Comparison of ENCODE assay signal across 20 cellular contexts in genomic region chr17:71885662-71886061, GRCh38.
"Had no signal": no experiment of that assay in that cellular context is flagged by ENCODE, and none has a peak within 500 bp of the region (broad histone marks: within the 10 kb centered on the region; RNA-seq: fewer than 3 reads in every experiment).

No MANE protein-coding gene starts in this region.

- H3K27me3 ChIP-seq: dorsolateral prefrontal cortex, right lobe of liver, tibial nerve, upper lobe of right lung had no signal

- H3K4me3 Mint-ChIP-seq: naive thymus-derived CD4-positive, alpha-beta T cell; nephron progenitor cell; stimulated activated effector memory CD8-positive, alpha-beta T cell treated with anti-CD3 and anti-CD28 coated beads, Interleukin-12 subunit alpha, Interleukin-12 subunit beta, amount 100 ng/mL, for 72 hours; stimulated activated naive CD8-positive, alpha-beta T cell treated with anti-CD3 and anti-CD28 coated beads, Interleukin-15, Interleukin-2, amounts not matched to agents 100 ng/mL and 50 ng/mL, for 24 hours had no signal

- H3K4me1 Mint-ChIP-seq: naive thymus-derived CD4-positive, alpha-beta T cell; nephron progenitor cell; stimulated activated effector memory CD8-positive, alpha-beta T cell treated with anti-CD3 and anti-CD28 coated beads, Interleukin-12 subunit alpha, Interleukin-12 subunit beta, amount 100 ng/mL, for 72 hours had no signal

- H3K79me2 ChIP-seq: parathyroid adenoma had no signal

- H3K4me1 ChIP-seq: parathyroid adenoma, prostate gland, right lobe of liver, tibial nerve, upper lobe of right lung had no signal

- H3K4me3 ChIP-seq: dorsolateral prefrontal cortex, prostate gland, right lobe of liver, tibial nerve, upper lobe of right lung had no signal

- DNase-seq: cortex of kidney; dorsolateral prefrontal cortex; effector memory CD4-positive, alpha-beta T cell; erythroblast; foreskin melanocyte; head of caudate nucleus; hippocampal formation; mammary epithelial cell; naive thymus-derived CD4-positive, alpha-beta T cell; nephron progenitor cell; retina; right lobe of liver; stimulated activated CD4-positive, alpha-beta T cell treated with anti-CD3 and anti-CD28 coated beads, Interleukin-4, amount 100 ng/mL, for 1 hour; stimulated activated CD8-positive, alpha-beta memory T cell treated with anti-CD3 and anti-CD28 coated beads, Interleukin-4, amount 100 ng/mL, for 48 hours; upper lobe of right lung had no signal

- H3K27ac ChIP-seq: dorsolateral prefrontal cortex, parathyroid adenoma, prostate gland, right lobe of liver, tibial nerve, upper lobe of right lung had no signal

- H3K9ac ChIP-seq: parathyroid adenoma had no signal

- ATAC-seq: naive thymus-derived CD4-positive, alpha-beta T cell; right lobe of liver; stimulated activated effector memory CD8-positive, alpha-beta T cell treated with anti-CD3 and anti-CD28 coated beads, Interleukin-12 subunit alpha, Interleukin-12 subunit beta, amount 100 ng/mL, for 72 hours; upper lobe of right lung had no signal

- H3K36me3 ChIP-seq: prostate gland, right lobe of liver, tibial nerve, upper lobe of right lung had no signal

- H2AFZ ChIP-seq: parathyroid adenoma had no signal

- H3K9me3 ChIP-seq: prostate gland, right lobe of liver, tibial nerve, upper lobe of right lung had no signal

- H3K27me3 Mint-ChIP-seq: stimulated activated naive CD8-positive, alpha-beta T cell treated with anti-CD3 and anti-CD28 coated beads, Interleukin-15, Interleukin-2, amounts not matched to agents 100 ng/mL and 50 ng/mL, for 24 hours had no signal

- H3K27ac Mint-ChIP-seq: naive thymus-derived CD4-positive, alpha-beta T cell; nephron progenitor cell; stimulated activated effector memory CD8-positive, alpha-beta T cell treated with anti-CD3 and anti-CD28 coated beads, Interleukin-12 subunit alpha, Interleukin-12 subunit beta, amount 100 ng/mL, for 72 hours; stimulated activated naive CD8-positive, alpha-beta T cell treated with anti-CD3 and anti-CD28 coated beads, Interleukin-15, Interleukin-2, amounts not matched to agents 100 ng/mL and 50 ng/mL, for 24 hours had no signal

- H3K36me3 Mint-ChIP-seq: naive thymus-derived CD4-positive, alpha-beta T cell; stimulated activated effector memory CD8-positive, alpha-beta T cell treated with anti-CD3 and anti-CD28 coated beads, Interleukin-12 subunit alpha, Interleukin-12 subunit beta, amount 100 ng/mL, for 72 hours had no signal
